ENCODE assay signal across 1 cellular context in genomic region chr3:8987673-8988655, GRCh38.
TF ChIP-seq lines count a peak whose summit lies in the region.

No MANE protein-coding gene starts in this region.

TF ChIP-seq in GM12878, 131 proteins besides CTCF, POLR2A, EP300 and RAD21 (continued from another document):
- no peak for TF ChIP-seq CEBPB (IDR thresholded peaks at IDR 0.05; ENCODE audit: borderline replicate concordance in 1 of 2, low read depth in 2 of 2, low read length in 2 of 2)
